23 cellular contexts compared by ENCODE assay signal in genomic region chr2:45837812-45838341, GRCh38.
"Had no signal": no experiment of that assay in that cellular context is flagged by ENCODE, and none has a peak within 500 bp of the region (broad histone marks: within the 10 kb centered on the region; RNA-seq: fewer than 3 reads in every experiment).

No MANE protein-coding gene starts in this region.

- H3K4me3 ChIP-seq: breast epithelium, colonic mucosa, esophagus squamous epithelium, gastrocnemius medialis, left ventricle myocardium inferior, right lobe of liver, skin epidermis, uterus had no signal

- H3K36me3 ChIP-seq: breast epithelium, colonic mucosa, esophagus squamous epithelium, gastrocnemius medialis, left ventricle myocardium inferior, right lobe of liver, uterus had no signal

- H3K4me1 ChIP-seq: breast epithelium, colonic mucosa, right lobe of liver, uterus had no signal

- H3K27me3 ChIP-seq: breast epithelium, colonic mucosa, esophagus squamous epithelium, gastrocnemius medialis, right lobe of liver, uterus had no signal

- ATAC-seq: activated T-cell treated with anti-CD3 and anti-CD28 coated beads, Interleukin-2, amount 50 U/mL, for 72 hours; gastrocnemius medialis; right lobe of liver; stimulated activated effector memory CD8-positive, alpha-beta T cell treated with anti-CD3 and anti-CD28 coated beads, Interleukin-12 subunit alpha, Interleukin-12 subunit beta, amount 100 ng/mL, for 72 hours had no signal

- H3K27ac ChIP-seq: breast epithelium, colonic mucosa, esophagus squamous epithelium, gastrocnemius medialis, left ventricle myocardium inferior, right lobe of liver, skin epidermis, uterus had no signal

- DNase-seq: activated CD4-positive, alpha-beta memory T cell treated with anti-CD3 and anti-CD28 coated beads for 36 hours; activated CD4-positive, alpha-beta T cell treated with anti-CD3 and anti-CD28 coated beads for 48 hours; activated effector memory CD4-positive, alpha-beta T cell treated with Interleukin-2 at 50 U/mL for 16 hours; activated naive CD4-positive, alpha-beta T cell treated with anti-CD3 and anti-CD28 coated beads for 36 hours; activated naive CD8-positive, alpha-beta T cell treated with anti-CD3 and anti-CD28 coated beads, Interleukin-2, amount 10 ng/mL, durations not matched to agents 7 days and 5 days; activated T-cell treated with anti-CD3 and anti-CD28 coated beads, Interleukin-2, amount 50 U/mL, for 72 hours; amniotic stem cell; colonic mucosa; endodermal cell; esophagus squamous epithelium; gastrocnemius medialis; hippocampal formation; left ventricle myocardium inferior; nephron progenitor cell; nucleus accumbens; right lobe of liver; stimulated activated CD4-positive, alpha-beta T cell treated with anti-CD3 and anti-CD28 coated beads, Interleukin-1b, Interleukin-23, amount 100 ng/mL, for 48 hours; trophoblast cell; uterus had no signal

- H3K4me3 Mint-ChIP-seq: activated CD4-positive, alpha-beta memory T cell treated with anti-CD3 and anti-CD28 coated beads for 36 hours; activated naive CD4-positive, alpha-beta T cell treated with anti-CD3 and anti-CD28 coated beads for 36 hours; activated naive CD8-positive, alpha-beta T cell treated with anti-CD3 and anti-CD28 coated beads, Interleukin-2, amount 10 ng/mL, durations not matched to agents 7 days and 5 days; activated T-cell treated with anti-CD3 and anti-CD28 coated beads, Interleukin-2, amount 50 U/mL, for 72 hours; central memory CD8-positive, alpha-beta T cell; endodermal cell; nephron progenitor cell; stimulated activated effector memory CD8-positive, alpha-beta T cell treated with anti-CD3 and anti-CD28 coated beads, Interleukin-12 subunit alpha, Interleukin-12 subunit beta, amount 100 ng/mL, for 72 hours had no signal

- H3K9me3 Mint-ChIP-seq: activated CD4-positive, alpha-beta memory T cell treated with anti-CD3 and anti-CD28 coated beads for 36 hours; activated naive CD4-positive, alpha-beta T cell treated with anti-CD3 and anti-CD28 coated beads for 36 hours; activated naive CD8-positive, alpha-beta T cell treated with anti-CD3 and anti-CD28 coated beads, Interleukin-2, amount 10 ng/mL, durations not matched to agents 7 days and 5 days; activated T-cell treated with anti-CD3 and anti-CD28 coated beads, Interleukin-2, amount 50 U/mL, for 72 hours; central memory CD8-positive, alpha-beta T cell; endodermal cell; nephron progenitor cell; stimulated activated effector memory CD8-positive, alpha-beta T cell treated with anti-CD3 and anti-CD28 coated beads, Interleukin-12 subunit alpha, Interleukin-12 subunit beta, amount 100 ng/mL, for 72 hours had no signal

- H3K9me3 ChIP-seq: breast epithelium, colonic mucosa, esophagus squamous epithelium, gastrocnemius medialis, left ventricle myocardium inferior, right lobe of liver, uterus had no signal

- H3K27me3 Mint-ChIP-seq: activated CD4-positive, alpha-beta memory T cell treated with anti-CD3 and anti-CD28 coated beads for 36 hours; activated naive CD8-positive, alpha-beta T cell treated with anti-CD3 and anti-CD28 coated beads, Interleukin-2, amount 10 ng/mL, durations not matched to agents 7 days and 5 days; central memory CD8-positive, alpha-beta T cell had no signal

- H3K36me3 Mint-ChIP-seq: stimulated activated effector memory CD8-positive, alpha-beta T cell treated with anti-CD3 and anti-CD28 coated beads, Interleukin-12 subunit alpha, Interleukin-12 subunit beta, amount 100 ng/mL, for 72 hours had no signal

- H3K27ac Mint-ChIP-seq: activated CD4-positive, alpha-beta memory T cell treated with anti-CD3 and anti-CD28 coated beads for 36 hours; activated naive CD4-positive, alpha-beta T cell treated with anti-CD3 and anti-CD28 coated beads for 36 hours; activated naive CD8-positive, alpha-beta T cell treated with anti-CD3 and anti-CD28 coated beads, Interleukin-2, amount 10 ng/mL, durations not matched to agents 7 days and 5 days; activated T-cell treated with anti-CD3 and anti-CD28 coated beads, Interleukin-2, amount 50 U/mL, for 72 hours; endodermal cell; nephron progenitor cell; stimulated activated effector memory CD8-positive, alpha-beta T cell treated with anti-CD3 and anti-CD28 coated beads, Interleukin-12 subunit alpha, Interleukin-12 subunit beta, amount 100 ng/mL, for 72 hours had no signal
